18 cellular contexts compared by ENCODE assay signal in genomic region chr4:15104825-15105224, GRCh38.
"Had no signal": no experiment of that assay in that cellular context is flagged by ENCODE, and none has a peak within 500 bp of the region (broad histone marks: within the 10 kb centered on the region; RNA-seq: fewer than 3 reads in every experiment).

No MANE protein-coding gene starts in this region.

- H3K9me3 ChIP-seq: adrenal gland, gastrocnemius medialis, heart left ventricle, lower lobe of right lung, thyroid gland had no signal

- H3K4me3 ChIP-seq: adrenal gland, gastrocnemius medialis, heart left ventricle, lower lobe of right lung, thyroid gland had no signal

- ATAC-seq: gastrocnemius medialis; heart left ventricle; lower lobe of right lung; stimulated activated memory B cell treated with anti-CD40 and anti-IgM and Interleukin-4, amounts not matched to agents 10 μg/mL and 1 μg/mL and 100 μg/mL, for 72 hours had no signal

- DNase-seq: activated CD4-positive, alpha-beta memory T cell treated with anti-CD3 and anti-CD28 coated beads for 36 hours; activated effector memory CD4-positive, alpha-beta T cell treated with Interleukin-2 at 50 U/mL for 16 hours; activated T-cell treated with anti-CD3 and anti-CD28 coated beads, Interleukin-2, amount 50 U/mL, for 24 hours; adrenal gland; cortex of kidney; effector memory CD4-positive, alpha-beta T cell; gastrocnemius medialis; heart left ventricle; immature natural killer cell; lower lobe of right lung; T-helper 1 cell; T1000; thyroid gland; WERI-Rb-1 had no signal

- H3K9ac ChIP-seq: parathyroid adenoma had no signal

- H3K27me3 Mint-ChIP-seq: stimulated activated memory B cell treated with anti-CD40 and anti-IgM and Interleukin-4, amounts not matched to agents 10 μg/mL and 1 μg/mL and 100 μg/mL, for 72 hours had no signal

- H3K27ac ChIP-seq: adrenal gland, gastrocnemius medialis, heart left ventricle, lower lobe of right lung, parathyroid adenoma, thyroid gland, WERI-Rb-1 had no signal

- H3K27ac Mint-ChIP-seq: activated CD4-positive, alpha-beta memory T cell treated with anti-CD3 and anti-CD28 coated beads for 36 hours; activated naive CD4-positive, alpha-beta T cell treated with anti-CD3 and anti-CD28 coated beads, Interleukin-2, amount 50 U/mL, for 24 hours; activated T-cell treated with anti-CD3 and anti-CD28 coated beads, Interleukin-2, amount 50 U/mL, for 24 hours; immature natural killer cell; mesothelial cell of epicardium; stimulated activated memory B cell treated with anti-CD40 and anti-IgM and Interleukin-4, amounts not matched to agents 10 μg/mL and 1 μg/mL and 100 μg/mL, for 72 hours had no signal

- H3K4me1 Mint-ChIP-seq: activated naive CD4-positive, alpha-beta T cell treated with anti-CD3 and anti-CD28 coated beads, Interleukin-2, amount 50 U/mL, for 24 hours; immature natural killer cell; mesothelial cell of epicardium; stimulated activated memory B cell treated with anti-CD40 and anti-IgM and Interleukin-4, amounts not matched to agents 10 μg/mL and 1 μg/mL and 100 μg/mL, for 72 hours had no signal

- H3K4me3 Mint-ChIP-seq: activated CD4-positive, alpha-beta memory T cell treated with anti-CD3 and anti-CD28 coated beads for 36 hours; activated naive CD4-positive, alpha-beta T cell treated with anti-CD3 and anti-CD28 coated beads, Interleukin-2, amount 50 U/mL, for 24 hours; activated T-cell treated with anti-CD3 and anti-CD28 coated beads, Interleukin-2, amount 50 U/mL, for 24 hours; immature natural killer cell; mesothelial cell of epicardium; stimulated activated memory B cell treated with anti-CD40 and anti-IgM and Interleukin-4, amounts not matched to agents 10 μg/mL and 1 μg/mL and 100 μg/mL, for 72 hours had no signal

- H3K9me3 Mint-ChIP-seq: activated naive CD4-positive, alpha-beta T cell treated with anti-CD3 and anti-CD28 coated beads, Interleukin-2, amount 50 U/mL, for 24 hours; immature natural killer cell had no signal

- H3K36me3 Mint-ChIP-seq: activated CD4-positive, alpha-beta memory T cell treated with anti-CD3 and anti-CD28 coated beads for 36 hours; activated naive CD4-positive, alpha-beta T cell treated with anti-CD3 and anti-CD28 coated beads, Interleukin-2, amount 50 U/mL, for 24 hours; immature natural killer cell; mesothelial cell of epicardium; stimulated activated memory B cell treated with anti-CD40 and anti-IgM and Interleukin-4, amounts not matched to agents 10 μg/mL and 1 μg/mL and 100 μg/mL, for 72 hours had no signal

- H2AFZ ChIP-seq: parathyroid adenoma had no signal

- H3K36me3 ChIP-seq: adrenal gland, gastrocnemius medialis, heart left ventricle, lower lobe of right lung, thyroid gland, WERI-Rb-1 had no signal

- H3K4me1 ChIP-seq: adrenal gland, gastrocnemius medialis, heart left ventricle, lower lobe of right lung, parathyroid adenoma, thyroid gland had no signal

- H3K27me3 ChIP-seq: adrenal gland, gastrocnemius medialis, heart left ventricle, thyroid gland had no signal
